Comparison of ENCODE assay signal across 28 cellular contexts in genomic region chr16:68374251-68374805, GRCh38.
DNase-seq lines count a peak whose midpoint lies in the region; ATAC-seq and TF ChIP-seq lines count a peak whose summit lies in the region.
"Had no signal": no experiment of that assay in that cellular context is flagged by ENCODE, and none has a peak within 500 bp of the region (broad histone marks: within the 10 kb centered on the region; RNA-seq: fewer than 3 reads in every experiment).

No MANE protein-coding gene starts in this region.

- H3F3A ChIP-seq in PC-9 (ENCODE audit: insufficient read depth, low read depth) = no peaks in the 10 kb centered on the region

- TF ChIP-seq CTCF in hepatocyte (IDR thresholded peaks at IDR 0.05; ENCODE audit: poor library complexity) (no peak), gastroesophageal sphincter (IDR thresholded peaks at IDR 0.05) (no peak), PC-9 (conservative IDR thresholded peaks at IDR 0.05) (no peak)

- no peaks in the 10 kb centered on the region for H3K79me2 ChIP-seq in hepatocyte
- H3K79me2 ChIP-seq in PC-9 (ENCODE audit: low read depth) = no peaks in the 10 kb centered on the region
- H3K79me2 ChIP-seq: parathyroid adenoma had no signal

- H3K9me3 ChIP-seq in hepatocyte (ENCODE audit: low read depth) (no peaks in the 10 kb centered on the region), gastroesophageal sphincter (no peaks in the 10 kb centered on the region), PC-9 (ENCODE audit: insufficient read depth, low read depth) (no peaks in the 10 kb centered on the region)
- H3K9me3 ChIP-seq: thoracic aorta had no signal

- BruUV-seq in PC-9 (replicated peaks; lab: Mats Ljungman, UMichigan) = no TSS peak

- H3K4me3 ChIP-seq in hepatocyte (no peak overlapping the region), gastroesophageal sphincter (no peak overlapping the region), PC-9 (no peak overlapping the region)
- H3K4me3 ChIP-seq: GM23338, thoracic aorta had no signal

- H3K4me2 ChIP-seq in hepatocyte (no peak overlapping the region), PC-9 (no peak overlapping the region)
- H3K4me2 ChIP-seq: GM23338 had no signal

- H3K36me3 ChIP-seq in hepatocyte (replicated peaks; ENCODE audit: insufficient read depth, low read depth) (no peaks in the 10 kb centered on the region), gastroesophageal sphincter (no peaks in the 10 kb centered on the region), PC-9 (ENCODE audit: low read depth) (no peaks in the 10 kb centered on the region)
- H3K36me3 ChIP-seq: thoracic aorta had no signal

- H3K27me3 ChIP-seq in hepatocyte = no peaks in the 10 kb centered on the region
- no peaks in the 10 kb centered on the region for H3K27me3 ChIP-seq in gastroesophageal sphincter
- H3K27me3 ChIP-seq in PC-9 (ENCODE audit: insufficient read depth, low read depth) = no peaks in the 10 kb centered on the region

- H4K20me1 ChIP-seq in hepatocyte (ENCODE audit: insufficient read depth, poor library complexity, severe bottlenecking) (no peaks in the 10 kb centered on the region), PC-9 (ENCODE audit: insufficient read depth) (no peaks in the 10 kb centered on the region)

- H3K4me1 ChIP-seq in hepatocyte (ENCODE audit: insufficient read depth) (no peaks in the 10 kb centered on the region), gastroesophageal sphincter (no peaks in the 10 kb centered on the region), PC-9 (replicated peaks; ENCODE audit: insufficient read depth) (peaks cover 7% of the 10 kb centered on the region; the same call in 1 of the 2 replicates)

- TF ChIP-seq POLR2A in gastroesophageal sphincter (IDR thresholded peaks at IDR 0.05) = no peak

- CTCF ChIA-PET in PC-9 (lab: Charles Lee) = no interaction called here

- H3K27ac ChIP-seq in angular gyrus (ENCODE audit: low read depth, low read length) (peak overlapping the region; percentile 34), hepatocyte (no peak overlapping the region), gastroesophageal sphincter (no peak overlapping the region), PC-9 (no peak overlapping the region)
- H3K27ac ChIP-seq: parathyroid adenoma, RWPE1, thoracic aorta had no signal

- H2AFZ ChIP-seq in hepatocyte = no peak overlapping the region
- H2AFZ ChIP-seq in PC-9 = no peak overlapping the region
- H2AFZ ChIP-seq: GM23338, parathyroid adenoma had no signal

- TF ChIP-seq EP300 in gastroesophageal sphincter (IDR thresholded peaks at IDR 0.05) = no peak

- POLR2A ChIA-PET in PC-9 (lab: Charles Lee; ENCODE audit: unreplicated experiment) = no interaction called here

- DNase-seq in NCI-H82 (lab: John Stamatoyannopoulos, UW) (peak; percentile 12), NCI-H82 treated with DMSO at 0.1 percent for 48 hours (lab: John Stamatoyannopoulos, UW; ENCODE audit: unreplicated experiment) (no peak), hepatocyte (ENCODE audit: low spot score) (peak; percentile 42), retina (peak; percentile 16), PC-9 (no peak), NCI-H2171 treated with DMSO at 0.1 percent for 48 hours (lab: John Stamatoyannopoulos, UW) (no peak)
- DNase-seq: activated CD4-positive, alpha-beta T cell treated with anti-CD3 and anti-CD28 coated beads, Interleukin-2, amount 50 U/mL, for 4 hours; activated CD8-positive, alpha-beta memory T cell treated with anti-CD3 and anti-CD28 coated beads, Interleukin-2, amount 10 ng/mL, durations not matched to agents 7 days and 5 days; activated gamma-delta T cell; activated T-cell treated with anti-CD3 and anti-CD28 coated beads, Interleukin-2, amount 50 U/mL, for 4 hours; central memory CD4-positive, alpha-beta T cell; EL; hippocampal formation; left colon; mesenchymal stem cell; NCI-H2029; NCI-H446; NCI-H748 treated with DMSO at 0.1 percent for 48 hours; stimulated activated CD4-positive, alpha-beta T cell treated with anti-CD3 and anti-CD28 coated beads, Interleukin-2, amount 100 ng/mL, for 24 hours; T-helper 1 cell had no signal

- H3K9me2 ChIP-seq in hepatocyte (replicated peaks; ENCODE audit: insufficient read depth) (no peaks in the 10 kb centered on the region), PC-9 (ENCODE audit: insufficient read depth) (no peaks in the 10 kb centered on the region)

- 65% methylated on average over 10 of the region's 10 CpGs for WGBS in hepatocyte (ENCODE audit: low lambda C conversion rate, missing lambda C conversion rate)
- WGBS in gastroesophageal sphincter (ENCODE audit: low coverage in 1 of 2), 2 donors = 60% methylated on average over 2 of the region's 10 CpGs; no CpG with 5 or more reads in 1 of the 2 donors

- intact Hi-C loops in PC-9 (cut with micrococcal nuclease; ENCODE audit: unreplicated experiment) = no loop called here

- ATAC-seq in gastroesophageal sphincter = no peak
- ATAC-seq: activated CD4-positive, CD25-positive, alpha-beta regulatory T cell treated with anti-CD3 and anti-CD28 coated beads, Interleukin-2, amount 50 U/mL, for 24 hours; activated CD8-positive, alpha-beta memory T cell treated with anti-CD3 and anti-CD28 coated beads, Interleukin-2, amount 10 ng/mL, durations not matched to agents 7 days and 5 days; activated T-cell treated with anti-CD3 and anti-CD28 coated beads, Interleukin-2, amount 50 U/mL, for 4 hours; left colon; right cardiac atrium had no signal

Comparison
In these comparisons a context has a peak if more than half of its experiments do, and no peak if none do; other contexts are left out.
1. DNase-seq: peak in NCI-H82 (single experiment), hepatocyte (single experiment) and retina (single experiment); none in NCI-H82 treated with DMSO at 0.1 percent for 48 hours (single experiment), PC-9 (0 of 2) and NCI-H2171 treated with DMSO at 0.1 percent for 48 hours (single experiment).